Comparison of ENCODE assay signal across 8 cellular contexts in genomic region chr3:10193692-10194327, GRCh38. TPM values are rescaled to one million over a fixed set of nuclear protein-coding genes. Genes with fewer than 3 reads are reported as not detected.
A peak's percentile ranks its signal among the peaks of the same experiment; 100 is the strongest.
DNase-seq lines count a peak whose midpoint lies in the region; ATAC-seq and TF ChIP-seq lines count a peak whose summit lies in the region.

No MANE protein-coding gene starts in this region.

- H3K27ac Mint-ChIP-seq in activated CD8-positive, alpha-beta memory T cell treated with anti-CD3 and anti-CD28 coated beads, Interleukin-2, amount 10 ng/mL, durations not matched to agents 7 days and 5 days: peak overlapping the region; percentile 98

- H3K36me3 ChIP-seq in body of pancreas (replicated peaks in 1 of 2; ENCODE audit: insufficient read depth in 1 of 2, low read depth in 2 of 2) (no peaks in the 10 kb centered on the region), mucosa of rectum (ENCODE audit: control insufficient read depth in 2 of 2, insufficient read depth in 2 of 2, low read length in 2 of 2) (no peaks in the 10 kb centered on the region), tibial artery (no peaks in the 10 kb centered on the region), HAP-1 (replicated peaks) (no peaks in the 10 kb centered on the region)

- H3K36me3 Mint-ChIP-seq in activated CD8-positive, alpha-beta memory T cell treated with anti-CD3 and anti-CD28 coated beads, Interleukin-2, amount 10 ng/mL, durations not matched to agents 7 days and 5 days: no peaks in the 10 kb centered on the region

- no peak for ATAC-seq in activated CD8-positive, alpha-beta memory T cell treated with anti-CD3 and anti-CD28 coated beads, Interleukin-2, amount 10 ng/mL, durations not matched to agents 7 days and 5 days
- ATAC-seq in body of pancreas (no peak), GM21423 (IDR thresholded peaks at IDR 0.05; ENCODE audit: unreplicated experiment) (no peak), GM18511 (IDR thresholded peaks at IDR 0.05; ENCODE audit: unreplicated experiment) (no peak)

- TF ChIP-seq CTCF in body of pancreas (IDR thresholded peaks at IDR 0.05) (no peak), tibial artery (IDR thresholded peaks at IDR 0.05) (no peak)

- H3K4me3 Mint-ChIP-seq in activated CD8-positive, alpha-beta memory T cell treated with anti-CD3 and anti-CD28 coated beads, Interleukin-2, amount 10 ng/mL, durations not matched to agents 7 days and 5 days: peak overlapping the region; percentile 41

- H3K4me1 Mint-ChIP-seq in activated CD8-positive, alpha-beta memory T cell treated with anti-CD3 and anti-CD28 coated beads, Interleukin-2, amount 10 ng/mL, durations not matched to agents 7 days and 5 days: peaks cover 84% of the 10 kb centered on the region

- peaks cover 65% of the 10 kb centered on the region for H3K4me1 ChIP-seq in body of pancreas
- H3K4me1 ChIP-seq in mucosa of rectum (ENCODE audit: control insufficient read depth in 2 of 2, insufficient read depth in 2 of 2, low read length in 2 of 2): peaks cover 55 to 57% of the 10 kb centered on the region in 2 donors
- H3K4me1 ChIP-seq in tibial artery: peaks cover 0 to 76% (median 66%) of the 10 kb centered on the region in 4 donors
- no peaks in the 10 kb centered on the region for H3K4me1 ChIP-seq in HAP-1

- peak overlapping the region in 3 of 4 donors; percentile 35 to 91 (median 88) for H3K27ac ChIP-seq in body of pancreas
- H3K27ac ChIP-seq in mucosa of rectum (ENCODE audit: low read depth in 2 of 2, low read length in 2 of 2): peak overlapping the region; percentile 30 to 82
- H3K27ac ChIP-seq in tibial artery: peak overlapping the region; percentile 87 to 91

- no peaks in the 10 kb centered on the region for H3K9me3 Mint-ChIP-seq in activated CD8-positive, alpha-beta memory T cell treated with anti-CD3 and anti-CD28 coated beads, Interleukin-2, amount 10 ng/mL, durations not matched to agents 7 days and 5 days (ENCODE audit: low read depth)

- no peaks in the 10 kb centered on the region for H3K27me3 ChIP-seq in body of pancreas
- no peaks in the 10 kb centered on the region for H3K27me3 ChIP-seq in mucosa of rectum (ENCODE audit: control insufficient read depth in 2 of 2, insufficient read depth in 2 of 2, low read length in 2 of 2)
- H3K27me3 ChIP-seq in tibial artery: no peaks in the 10 kb centered on the region
- no peaks in the 10 kb centered on the region for H3K27me3 ChIP-seq in HAP-1 (ENCODE audit: low read depth)

- intact Hi-C loops in body of pancreas (cut with DNase I): no loop called here
- intact Hi-C loops in tibial artery (cut with DNase I; ENCODE audit: low total_unique reads): no loop called here

- H3K27me3 Mint-ChIP-seq in activated CD8-positive, alpha-beta memory T cell treated with anti-CD3 and anti-CD28 coated beads, Interleukin-2, amount 10 ng/mL, durations not matched to agents 7 days and 5 days: no peaks in the 10 kb centered on the region

- H3K4me3 ChIP-seq in body of pancreas: no peak overlapping the region
- H3K4me3 ChIP-seq in mucosa of rectum (ENCODE audit: low read length in 2 of 2): no peak overlapping the region
- H3K4me3 ChIP-seq in tibial artery: no peak overlapping the region
- no peak overlapping the region for H3K4me3 ChIP-seq in HAP-1

- H3K9ac ChIP-seq in mucosa of rectum (ENCODE audit: low read depth in 1 of 2, low read length in 2 of 2): no peak overlapping the region

- WGBS in body of pancreas, 2 donors: 78 to 87% methylated on average over 12 to 14 of the region's 14 CpGs

- no peak for DNase-seq in activated CD8-positive, alpha-beta memory T cell treated with anti-CD3 and anti-CD28 coated beads, Interleukin-2, amount 10 ng/mL, durations not matched to agents 7 days and 5 days
- DNase-seq in activated CD8-positive, alpha-beta memory T cell treated with anti-CD3 and anti-CD28 coated beads, Interleukin-2, amount 50 U/mL, for 48 hours: no peak
- DNase-seq in body of pancreas (no peak), tibial artery (no peak), HAP-1 (ENCODE audit: low spot score in 2 of 2) (no peak)

- in situ Hi-C loops in HAP-1 (cut with MboI; ENCODE audit: low sequenced_read_pairs): no loop called here

- CTCF ChIA-PET in activated CD8-positive, alpha-beta memory T cell treated with anti-CD3 and anti-CD28 coated beads, Interleukin-2, amount 10 ng/mL, durations not matched to agents 7 days and 5 days (lab: Charles Lee): interaction anchor here (0.6 to 2.9 kb wide), 12 partner anchors 8 to 261 kb away, joined by 3 to 12 read pairs (median 5); partner anchors contain the start of genes IRAK2 and TATDN2

- H3K9me3 ChIP-seq in body of pancreas: no peaks in the 10 kb centered on the region
- H3K9me3 ChIP-seq in mucosa of rectum (ENCODE audit: control insufficient read depth in 2 of 2, low read length in 2 of 2): no peaks in the 10 kb centered on the region
- H3K9me3 ChIP-seq in tibial artery: no peaks in the 10 kb centered on the region
- H3K9me3 ChIP-seq in HAP-1: no peaks in the 10 kb centered on the region

- no peak for TF ChIP-seq POLR2A in body of pancreas (IDR thresholded peaks at IDR 0.05)

RNA-seq across cellular contexts. Expression of gene IRAK2, which starts 29.1 kb away (rescaled TPM):
- 1 to 10 TPM; 3.0 to 9.1 TPM for total RNA-seq in activated CD8-positive, alpha-beta memory T cell treated with anti-CD3 and anti-CD28 coated beads, Interleukin-2, amount 10 ng/mL, durations not matched to agents 7 days and 5 days
- total RNA-seq in body of pancreas: 1 to 10 TPM in 1 of 2 donors, under 1 TPM in 1; 0.99 to 3.9 TPM

RNA-seq across cellular contexts. Expression of gene VHL, which starts 52.2 kb away (rescaled TPM):
- total RNA-seq in activated CD8-positive, alpha-beta memory T cell treated with anti-CD3 and anti-CD28 coated beads, Interleukin-2, amount 10 ng/mL, durations not matched to agents 7 days and 5 days: 10 to 100 TPM; 68.2 to 75.7 TPM
- total RNA-seq in body of pancreas: 10 to 100 TPM; 23.6 to 41.9 TPM

RNA-seq across cellular contexts. Expression of gene TATDN2, which starts 54.4 kb away (rescaled TPM):
- total RNA-seq in activated CD8-positive, alpha-beta memory T cell treated with anti-CD3 and anti-CD28 coated beads, Interleukin-2, amount 10 ng/mL, durations not matched to agents 7 days and 5 days: 10 to 100 TPM; 60.2 to 67.1 TPM
- total RNA-seq in body of pancreas: 10 to 100 TPM; 15.3 to 19.8 TPM
